Comparison of ENCODE assay signal across 8 cellular contexts in the genomic region with DNA sequence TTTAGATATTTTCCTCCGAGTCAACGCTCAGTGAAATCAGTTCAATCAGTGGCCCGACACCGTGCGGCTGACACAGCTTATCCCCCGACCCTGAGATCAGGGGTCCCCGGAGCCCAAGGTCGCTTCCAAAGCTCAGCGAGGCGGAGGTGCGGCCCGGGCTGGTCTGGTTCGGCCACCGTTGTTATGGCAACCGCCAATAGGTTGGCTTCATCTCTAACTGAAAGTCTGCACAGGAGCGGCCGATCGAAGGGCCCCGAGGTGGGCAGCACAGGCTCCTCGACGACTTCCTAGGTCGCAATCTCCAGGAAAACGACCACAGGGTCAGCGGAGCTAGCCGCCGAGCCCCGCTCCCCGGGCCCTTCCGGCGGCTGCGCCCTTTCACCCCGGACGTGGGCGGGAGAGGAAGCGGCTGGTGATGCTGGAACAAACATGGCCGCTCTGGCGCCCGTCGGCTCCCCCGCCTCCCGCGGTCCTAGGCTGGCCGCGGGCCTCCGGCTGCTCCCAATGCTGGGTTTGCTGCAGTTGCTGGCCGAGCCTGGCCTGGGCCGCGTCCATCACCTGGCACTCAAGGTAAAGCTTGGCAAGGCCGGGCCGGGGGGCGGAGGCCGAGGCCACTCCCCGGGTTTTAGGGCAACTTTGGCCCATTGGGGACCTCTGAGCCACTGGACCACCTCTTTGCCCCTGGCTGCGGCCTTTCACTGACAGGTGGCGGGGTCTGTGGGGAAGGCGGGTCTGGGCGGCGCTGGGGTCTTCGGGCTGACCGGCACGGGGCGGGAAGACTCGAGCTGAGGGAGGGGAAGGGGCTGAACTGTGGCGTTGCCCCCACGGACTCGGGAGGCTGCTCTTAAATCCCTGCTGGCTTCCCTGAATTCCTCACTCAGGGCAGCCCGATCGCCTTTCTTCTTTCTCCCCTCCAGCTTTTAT. TPM values are rescaled to one million over a fixed set of nuclear protein-coding genes. Genes with fewer than 3 reads are reported as not detected.
A peak's percentile ranks its signal among the peaks of the same experiment; 100 is the strongest.
DNase-seq lines count a peak whose midpoint lies in the region; ATAC-seq, FAIRE-seq and TF ChIP-seq lines count a peak whose summit lies in the region.

TSS of gene GPR107 (plus strand) at position 403 of the 924 bp plus-strand sequence. CDS start at position 430, 27 bp downstream.

- no peaks in the 10 kb centered on the region for H3K9me3 ChIP-seq in HepG2 (ENCODE audit: low read length)

- peak; percentile 63 for ATAC-seq in HG03045 (IDR thresholded peaks at IDR 0.05; ENCODE audit: unreplicated experiment)
- peak; percentile 97 for ATAC-seq in HepG2

- intact Hi-C loops in dendritic cell treated with granulocyte-macrophage colony-stimulating factor and Interleukin-4, amounts not matched to agents 40 ng/mL and 50 ng/mL, for 4 days (cut with micrococcal nuclease), result loop anchor here (5.0 to 10.0 kb wide), 2 partner anchors 109 to 166 kb away; no protein-coding TSS in a partner anchor
- intact Hi-C loops in HepG2 (cut with micrococcal nuclease; ENCODE audit: unreplicated experiment), result no loop called here

- BruUV-seq in HepG2 (replicated peaks; lab: Mats Ljungman, UMichigan), result no TSS peak

- H3K4me3 ChIP-seq in HepG2 (replicated peaks in 1 of 3; ENCODE audit: insufficient read depth in 1 of 3, low read depth in 2 of 3, low read length in 3 of 3), result peak within 1 kb of the TSS; percentile 90 to 97 (median 93)

- in situ Hi-C loops in HepG2 (cut with HindIII; ENCODE audit: extremely low pct_ligation_motif_present, low pct_unique_long_range_greater_than_20kb), result no loop called here

- H3K4me3 Mint-ChIP-seq in dendritic cell treated with granulocyte-macrophage colony-stimulating factor and Interleukin-4, amounts not matched to agents 40 ng/mL and 50 ng/mL, for 4 days, result peak within 1 kb of the TSS; percentile 92

- peaks cover 30% of the 10 kb centered on the region for H3K4me1 ChIP-seq in HepG2 (ENCODE audit: insufficient read depth, low read length)

- peak; percentile 30 to 67 for DNase-seq in NCI-H524 (lab: John Stamatoyannopoulos, UW)
- DNase-seq in NCI-H524 treated with DMSO at 0.1 percent for 48 hours (lab: John Stamatoyannopoulos, UW), result no peak
- peak; percentile 61 for DNase-seq in NCI-H460 (ENCODE audit: extremely low read depth, low read depth)
- peak; percentile 66 for DNase-seq in activated CD4-positive, alpha-beta T cell treated with anti-CD3 and anti-CD28 coated beads, Interleukin-2, amount 50 U/mL, for 1 hour
- DNase-seq in HepG2 (ENCODE audit: low spot score), result peak; percentile 61
- DNase-seq in stimulated activated CD4-positive, alpha-beta T cell treated with anti-CD3 and anti-CD28 coated beads, Interleukin-4, amount 100 ng/mL, for 1 hour, result peak; percentile 81

- H3K9ac ChIP-seq in HepG2 (ENCODE audit: insufficient read depth, low read depth, low read length), result peak within 1 kb of the TSS; percentile 86

- no peaks in the 10 kb centered on the region for H3K9me3 Mint-ChIP-seq in dendritic cell treated with granulocyte-macrophage colony-stimulating factor and Interleukin-4, amounts not matched to agents 40 ng/mL and 50 ng/mL, for 4 days

- peak within 1 kb of the TSS; percentile 87 for H3K27ac ChIP-seq in HepG2 (ENCODE audit: extremely low read length, insufficient read depth, low read length)

- no peaks in the 10 kb centered on the region for H3K27me3 Mint-ChIP-seq in dendritic cell treated with granulocyte-macrophage colony-stimulating factor and Interleukin-4, amounts not matched to agents 40 ng/mL and 50 ng/mL, for 4 days

- TF ChIP-seq CTCF in HepG2 (CRISPR knock-in tag; IDR thresholded peaks at IDR 0.05), result no peak; the same call in 1 of the 2 replicates

- peaks cover 26% of the 10 kb centered on the region for H3K4me1 Mint-ChIP-seq in dendritic cell treated with granulocyte-macrophage colony-stimulating factor and Interleukin-4, amounts not matched to agents 40 ng/mL and 50 ng/mL, for 4 days (ENCODE audit: low read depth)

- H3K27me3 ChIP-seq in HepG2 (ENCODE audit: control insufficient read depth in 1 of 2, insufficient read depth in 2 of 2, low read length in 2 of 2), result no peaks in the 10 kb centered on the region; a peak in 1 of 5 replicates

- TF ChIP-seq RAD21 in HepG2 (CRISPR knock-in tag; IDR thresholded peaks at IDR 0.05), result no peak; the same call in 1 of the 2 replicates

- 4% methylated on average over 30 of the region's 68 CpGs for WGBS in HepG2 (ENCODE audit: low lambda C conversion rate)

- no peaks in the 10 kb centered on the region for H4K20me1 ChIP-seq in HepG2 (ENCODE audit: insufficient read depth, low read length)

- no peak within 1 kb of the TSS for H2AFZ ChIP-seq in HepG2 (ENCODE audit: low read length)

- CTCF ChIA-PET in HepG2 (lab: Yijun Ruan, JAX; ENCODE audit: low intra/inter-chr PET ratio, low total read pairs), result interaction anchor here (1.5 kb wide), 1 partner anchor 169 kb away, joined by 4 read pairs; no protein-coding TSS in a partner anchor

- no peak for FAIRE-seq in HepG2 (lab: Jason Lieb, UNC)

- POLR2A ChIA-PET in HepG2 (lab: Yijun Ruan, JAX), result interaction anchor here (0.8 to 2.0 kb wide), 7 partner anchors 10 to 168 kb away, joined by 3 to 39 read pairs (median 4); partner anchors contain the start of gene FNBP1

- H3K79me2 ChIP-seq in HepG2 (ENCODE audit: insufficient read depth, low read length), result peaks cover 33% of the 10 kb centered on the region

- H3K36me3 Mint-ChIP-seq in dendritic cell treated with granulocyte-macrophage colony-stimulating factor and Interleukin-4, amounts not matched to agents 40 ng/mL and 50 ng/mL, for 4 days (ENCODE audit: low read depth), result peaks cover 18% of the 10 kb centered on the region

- H3K27ac Mint-ChIP-seq in dendritic cell treated with granulocyte-macrophage colony-stimulating factor and Interleukin-4, amounts not matched to agents 40 ng/mL and 50 ng/mL, for 4 days, result peak within 1 kb of the TSS; percentile 91

- TF ChIP-seq EP300 in HepG2 (IDR thresholded peaks at IDR 0.05; ENCODE audit: low read depth in 2 of 2, low read length in 2 of 2) (0 out of 4 replicates have a peak, but pooled peaks of 1 of the 2 experiments have one; percentile 27), HepG2 (CRISPR knock-in tag; IDR thresholded peaks at IDR 0.05; ENCODE audit: borderline replicate concordance) (no peak)

- peak; percentile 79 to 86 for TF ChIP-seq POLR2A in HepG2 (IDR thresholded peaks at IDR 0.05; ENCODE audit: insufficient read depth in 1 of 2, low read depth in 2 of 2, low read length in 2 of 2)

- H3K36me3 ChIP-seq in HepG2 (replicated peaks in 1 of 2; ENCODE audit: control insufficient read depth in 1 of 2, insufficient read depth in 2 of 2, low read length in 2 of 2), result peaks cover 0 to 3% of the 10 kb centered on the region in 2 experiments; a peak in 3 of 5 replicates

- peak within 1 kb of the TSS; percentile 96 for H3K4me2 ChIP-seq in HepG2 (ENCODE audit: low read depth, low read length)

TF ChIP-seq in HepG2, 621 proteins besides CTCF, POLR2A, EP300 and RAD21 (continues in another document):
- TF ChIP-seq GABPB1 (CRISPR knock-in tag; IDR thresholded peaks at IDR 0.05) (peak; percentile 97), IRX3 (CRISPR knock-in tag; IDR thresholded peaks at IDR 0.05; ENCODE audit: borderline replicate concordance, low read depth) (no peak), NCOA1 (CRISPR knock-in tag; IDR thresholded peaks at IDR 0.05) (no peak), MLX (CRISPR knock-in tag; IDR thresholded peaks at IDR 0.05) (no peak), ZNF354B (CRISPR knock-in tag; IDR thresholded peaks at IDR 0.05) (no peak), TRIM24 (CRISPR knock-in tag; IDR thresholded peaks at IDR 0.05) (no peak)

RNA-seq across cellular contexts. Expression of gene GPR107, which starts in this region (rescaled TPM):
- 20.6 and 35.8 TPM in 2 replicates for total RNA-seq in NCI-H460 (2014; rRNA removed; shearing (Covaris generic))
- polyA plus RNA-seq in NCI-H460 (2014; cell fraction: nucleus; rRNA removed), result 15.2 and 19.5 TPM in 2 replicates
- total RNA-seq in HepG2 (2016; rRNA removed; fragmentation: Illumina TruSeq; extraction: Trizol), result 18.7 and 22.5 TPM in 2 replicates
- total RNA-seq in HepG2 (2016; cell fraction: cytosol; rRNA removed; fragmentation: Illumina TruSeq; extraction: Trizol; ENCODE audit: low read depth), result 3.7 and 4.3 TPM in 2 replicates
- total RNA-seq in HepG2 (2016; cell fraction: insoluble cytoplasmic fraction; rRNA removed; fragmentation: Illumina TruSeq; extraction: Trizol), result 13.9 and 21.4 TPM in 2 replicates
- total RNA-seq in HepG2 (2016; cell fraction: membrane; rRNA removed; fragmentation: Illumina TruSeq; extraction: Trizol), result 7.6 and 8.3 TPM in 2 replicates
- total RNA-seq in HepG2 (2016; cell fraction: nucleus; rRNA removed; fragmentation: Illumina TruSeq; extraction: Trizol), result 27.8 and 32.6 TPM in 2 replicates
- polyA plus RNA-seq in HepG2 (2011; rRNA removed), result 24.2 and 24.4 TPM in 2 replicates
- 13.5 and 19.9 TPM in 2 replicates for polyA plus RNA-seq in HepG2 (2011; cell fraction: cytosol; rRNA removed)
- 19.8 and 22.3 TPM in 2 replicates for polyA plus RNA-seq in HepG2 (2011; cell fraction: nucleus; rRNA removed)
- polyA plus RNA-seq in HepG2 (2012), result 25.9 and 26.8 TPM in 2 replicates
- polyA plus RNA-seq in HepG2 (2016; cell fraction: cytosol; fragmentation: Illumina TruSeq; extraction: Trizol; ENCODE audit: low read depth), result 2.1 TPM in 2 replicates
- polyA plus RNA-seq in HepG2 (2016; cell fraction: insoluble cytoplasmic fraction; fragmentation: Illumina TruSeq; extraction: Trizol; ENCODE audit: low read depth), result 11.1 and 11.5 TPM in 2 replicates
- 3.9 and 4.5 TPM in 2 replicates for polyA plus RNA-seq in HepG2 (2016; cell fraction: membrane; fragmentation: Illumina TruSeq; extraction: Trizol; ENCODE audit: low read depth)
- polyA plus RNA-seq in HepG2 (2016; cell fraction: nucleus; fragmentation: Illumina TruSeq; extraction: Trizol; ENCODE audit: insufficient read depth, low read depth), result 35.6 and 37.5 TPM in 2 replicates
- 51.2 and 118 TPM in 2 replicates for polyA minus RNA-seq in HepG2 (2011; rRNA and poly(A)+ RNA removed; ENCODE audit: low replicate concordance)
- 19.5 and 24.0 TPM in 2 replicates for polyA minus RNA-seq in HepG2 (2011; cell fraction: cytosol; rRNA and poly(A)+ RNA removed)
- polyA minus RNA-seq in HepG2 (2011; cell fraction: nucleus; rRNA and poly(A)+ RNA removed), result 24.8 and 26.1 TPM in 2 replicates
